1 cellular context compared by ENCODE assay signal in genomic region chr13:33606692-33607091, GRCh38.
A peak's percentile ranks its signal among the peaks of the same experiment; 100 is the strongest.
TF ChIP-seq lines count a peak whose summit lies in the region.

No MANE protein-coding gene starts in this region.

TF ChIP-seq in K562, 482 proteins besides CTCF, POLR2A, EP300 and RAD21 (continued from another document):
- TF ChIP-seq ZNF592 (IDR thresholded peaks at IDR 0.05), result no peak
- no peak for TF ChIP-seq ZMIZ1 (IDR thresholded peaks at IDR 0.05; ENCODE audit: low read depth in 2 of 2, low read length in 2 of 2)
- no peak for TF ChIP-seq ZNF217 (CRISPR knock-in tag; IDR thresholded peaks at IDR 0.05)
- TF ChIP-seq TFE3 (CRISPR knock-in tag; IDR thresholded peaks at IDR 0.05), result peak; percentile 62
- TF ChIP-seq BHLHE40 (IDR thresholded peaks at IDR 0.05; ENCODE audit: low read length), result no peak
- TF ChIP-seq RAD51 (IDR thresholded peaks at IDR 0.05; ENCODE audit: borderline replicate concordance, low read depth), result peak; percentile 70
